Comparison of ENCODE assay signal across 2 cellular contexts in the genomic region with DNA sequence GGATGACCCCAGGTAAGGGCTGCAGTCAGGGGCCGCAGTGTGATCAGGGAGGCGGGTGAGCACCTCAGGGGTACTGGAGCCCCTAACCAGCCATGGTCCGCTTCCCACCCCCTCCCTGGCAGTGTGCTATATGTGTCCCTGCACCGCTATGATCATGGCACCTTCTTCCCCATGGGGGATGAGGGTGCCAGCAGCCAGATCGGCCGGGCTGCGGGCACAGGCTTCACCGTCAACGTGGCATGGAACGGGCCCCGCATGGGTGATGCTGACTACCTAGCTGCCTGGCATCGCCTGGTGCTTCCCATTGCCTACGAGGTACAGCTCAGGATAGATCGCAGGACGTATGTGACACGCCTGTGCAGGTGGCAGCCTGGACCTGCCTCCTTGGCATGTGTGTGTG.
TF ChIP-seq lines count a peak whose summit lies in the region.

No MANE protein-coding gene starts in this region.

TF ChIP-seq in IMR-90, 13 proteins besides CTCF, POLR2A, EP300 and RAD21:
- TF ChIP-seq, protein P1, sequence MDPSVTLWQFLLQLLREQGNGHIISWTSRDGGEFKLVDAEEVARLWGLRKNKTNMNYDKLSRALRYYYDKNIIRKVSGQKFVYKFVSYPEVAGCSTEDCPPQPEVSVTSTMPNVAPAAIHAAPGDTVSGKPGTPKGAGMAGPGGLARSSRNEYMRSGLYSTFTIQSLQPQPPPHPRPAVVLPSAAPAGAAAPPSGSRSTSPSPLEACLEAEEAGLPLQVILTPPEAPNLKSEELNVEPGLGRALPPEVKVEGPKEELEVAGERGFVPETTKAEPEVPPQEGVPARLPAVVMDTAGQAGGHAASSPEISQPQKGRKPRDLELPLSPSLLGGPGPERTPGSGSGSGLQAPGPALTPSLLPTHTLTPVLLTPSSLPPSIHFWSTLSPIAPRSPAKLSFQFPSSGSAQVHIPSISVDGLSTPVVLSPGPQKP (IDR thresholded peaks at IDR 0.05; ENCODE audit: borderline replicate concordance, low read depth, low read length) = no peak
- TF ChIP-seq RCOR1 (IDR thresholded peaks at IDR 0.05; ENCODE audit: insufficient replicate concordance, low read length) (no peak), CHD1 (IDR thresholded peaks at IDR 0.05; ENCODE audit: low read depth, low read length) (no peak), BHLHE40 (IDR thresholded peaks at IDR 0.05; ENCODE audit: low read depth, low read length) (no peak), RFX5 (IDR thresholded peaks at IDR 0.05; ENCODE audit: low read depth, low read length) (no peak), CEBPB (IDR thresholded peaks at IDR 0.05; ENCODE audit: low read depth, low read length) (no peak), FOS (IDR thresholded peaks at IDR 0.05; ENCODE audit: low read depth, low read length) (no peak)
- TF ChIP-seq, protein P2, sequence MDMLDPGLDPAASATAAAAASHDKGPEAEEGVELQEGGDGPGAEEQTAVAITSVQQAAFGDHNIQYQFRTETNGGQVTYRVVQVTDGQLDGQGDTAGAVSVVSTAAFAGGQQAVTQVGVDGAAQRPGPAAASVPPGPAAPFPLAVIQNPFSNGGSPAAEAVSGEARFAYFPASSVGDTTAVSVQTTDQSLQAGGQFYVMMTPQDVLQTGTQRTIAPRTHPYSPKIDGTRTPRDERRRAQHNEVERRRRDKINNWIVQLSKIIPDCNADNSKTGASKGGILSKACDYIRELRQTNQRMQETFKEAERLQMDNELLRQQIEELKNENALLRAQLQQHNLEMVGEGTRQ (IDR thresholded peaks at IDR 0.05; ENCODE audit: low read depth, low read length) = no peak

TF ChIP-seq in K562, 482 proteins besides CTCF, POLR2A, EP300 and RAD21:
- TF ChIP-seq KLF10 (CRISPR knock-in tag; IDR thresholded peaks at IDR 0.05) (no peak), POLR2G (IDR thresholded peaks at IDR 0.05; ENCODE audit: low read depth, low read length) (0 out of 2 replicates have a peak, but pooled peaks have one; percentile 17), SIN3A (IDR thresholded peaks at IDR 0.05; ENCODE audit: borderline replicate concordance in 2 of 2, control insufficient read depth in 1 of 2, low read depth in 2 of 2, low read length in 2 of 2) (no peak), RBFOX2 (IDR thresholded peaks at IDR 0.05; ENCODE audit: low read depth, low read length) (0 out of 2 replicates have a peak, but pooled peaks have one; percentile 29), MAFF (IDR thresholded peaks at IDR 0.05; ENCODE audit: low read length) (no peak), PURB (CRISPR knock-in tag; IDR thresholded peaks at IDR 0.05; ENCODE audit: low read depth) (no peak), MTA3 (IDR thresholded peaks at IDR 0.05; ENCODE audit: borderline replicate concordance) (no peak), KLF1 (tag; IDR thresholded peaks at IDR 0.05) (no peak), NFATC3 (IDR thresholded peaks at IDR 0.05) (no peak)
- TF ChIP-seq, protein P3, sequence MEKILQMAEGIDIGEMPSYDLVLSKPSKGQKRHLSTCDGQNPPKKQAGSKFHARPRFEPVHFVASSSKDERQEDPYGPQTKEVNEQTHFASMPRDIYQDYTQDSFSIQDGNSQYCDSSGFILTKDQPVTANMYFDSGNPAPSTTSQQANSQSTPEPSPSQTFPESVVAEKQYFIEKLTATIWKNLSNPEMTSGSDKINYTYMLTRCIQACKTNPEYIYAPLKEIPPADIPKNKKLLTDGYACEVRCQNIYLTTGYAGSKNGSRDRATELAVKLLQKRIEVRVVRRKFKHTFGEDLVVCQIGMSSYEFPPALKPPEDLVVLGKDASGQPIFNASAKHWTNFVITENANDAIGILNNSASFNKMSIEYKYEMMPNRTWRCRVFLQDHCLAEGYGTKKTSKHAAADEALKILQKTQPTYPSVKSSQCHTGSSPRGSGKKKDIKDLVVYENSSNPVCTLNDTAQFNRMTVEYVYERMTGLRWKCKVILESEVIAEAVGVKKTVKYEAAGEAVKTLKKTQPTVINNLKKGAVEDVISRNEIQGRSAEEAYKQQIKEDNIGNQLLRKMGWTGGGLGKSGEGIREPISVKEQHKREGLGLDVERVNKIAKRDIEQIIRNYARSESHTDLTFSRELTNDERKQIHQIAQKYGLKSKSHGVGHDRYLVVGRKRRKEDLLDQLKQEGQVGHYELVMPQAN (IDR thresholded peaks at IDR 0.05; ENCODE audit: borderline replicate concordance) = no peak
- TF ChIP-seq, protein P4, sequence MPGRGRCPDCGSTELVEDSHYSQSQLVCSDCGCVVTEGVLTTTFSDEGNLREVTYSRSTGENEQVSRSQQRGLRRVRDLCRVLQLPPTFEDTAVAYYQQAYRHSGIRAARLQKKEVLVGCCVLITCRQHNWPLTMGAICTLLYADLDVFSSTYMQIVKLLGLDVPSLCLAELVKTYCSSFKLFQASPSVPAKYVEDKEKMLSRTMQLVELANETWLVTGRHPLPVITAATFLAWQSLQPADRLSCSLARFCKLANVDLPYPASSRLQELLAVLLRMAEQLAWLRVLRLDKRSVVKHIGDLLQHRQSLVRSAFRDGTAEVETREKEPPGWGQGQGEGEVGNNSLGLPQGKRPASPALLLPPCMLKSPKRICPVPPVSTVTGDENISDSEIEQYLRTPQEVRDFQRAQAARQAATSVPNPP (IDR thresholded peaks at IDR 0.05; ENCODE audit: borderline replicate concordance, insufficient read depth, insufficient read length) = no peak
- TF ChIP-seq, protein P5, sequence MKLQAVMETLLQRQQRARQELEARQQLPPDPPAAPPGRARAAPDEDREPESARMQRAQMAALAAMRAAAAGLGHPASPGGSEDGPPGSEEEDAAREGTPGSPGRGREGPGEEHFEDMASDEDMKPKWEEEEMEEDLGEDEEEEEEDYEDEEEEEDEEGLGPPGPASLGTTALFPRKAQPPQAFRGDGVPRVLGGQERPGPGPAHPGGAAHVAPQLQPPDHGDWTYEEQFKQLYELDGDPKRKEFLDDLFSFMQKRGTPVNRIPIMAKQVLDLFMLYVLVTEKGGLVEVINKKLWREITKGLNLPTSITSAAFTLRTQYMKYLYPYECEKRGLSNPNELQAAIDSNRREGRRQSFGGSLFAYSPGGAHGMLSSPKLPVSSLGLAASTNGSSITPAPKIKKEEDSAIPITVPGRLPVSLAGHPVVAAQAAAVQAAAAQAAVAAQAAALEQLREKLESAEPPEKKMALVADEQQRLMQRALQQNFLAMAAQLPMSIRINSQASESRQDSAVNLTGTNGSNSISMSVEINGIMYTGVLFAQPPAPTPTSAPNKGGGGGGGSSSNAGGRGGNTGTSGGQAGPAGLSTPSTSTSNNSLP (IDR thresholded peaks at IDR 0.05; ENCODE audit: borderline replicate concordance, low read depth, low read length) = no peak
